Comparison of ENCODE assay signal across 10 cellular contexts in the genomic region with DNA sequence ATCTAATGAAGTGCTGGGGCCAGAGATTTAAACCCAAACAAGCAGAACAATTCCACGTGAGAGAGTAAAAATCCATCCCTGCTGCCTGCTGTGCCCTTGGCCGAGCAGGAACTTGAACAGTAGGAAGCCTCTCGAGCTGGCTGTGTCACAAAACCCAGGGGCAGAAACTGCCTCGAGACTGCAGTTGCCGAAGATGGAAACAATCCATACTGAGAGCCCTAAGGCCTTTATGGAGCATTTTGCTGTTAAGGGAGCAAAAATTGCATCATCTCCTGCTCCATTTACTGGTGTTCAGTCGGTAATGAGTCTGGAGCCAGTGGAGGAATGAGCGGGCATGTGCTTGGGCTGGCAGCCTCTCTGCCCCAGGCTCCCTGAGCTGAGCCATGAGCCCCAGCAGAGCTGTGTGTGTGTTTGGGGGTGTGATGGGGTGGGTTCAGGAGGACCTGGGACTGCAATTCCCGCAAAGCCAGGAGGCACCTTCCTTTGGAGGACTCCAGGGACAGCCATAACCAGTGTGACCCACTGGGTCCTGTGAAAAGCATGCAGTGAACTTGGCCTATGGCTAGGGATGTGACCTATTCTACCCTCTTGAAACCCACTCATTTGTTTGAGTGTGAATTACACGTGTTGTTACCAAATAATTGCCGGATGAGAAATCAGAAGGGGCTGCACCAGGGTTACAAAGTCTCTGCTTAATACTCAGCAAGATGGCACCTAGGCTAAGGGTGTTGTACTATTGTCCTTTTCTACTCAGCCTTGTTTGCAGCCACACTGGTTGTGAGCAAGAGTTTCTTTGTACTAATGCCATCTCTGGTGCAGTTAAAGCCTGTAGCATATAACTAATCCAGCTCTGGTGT. TPM values are rescaled to one million over a fixed set of nuclear protein-coding genes. Genes with fewer than 3 reads are reported as not detected.
DNase-seq lines count a peak whose midpoint lies in the region; ATAC-seq, FAIRE-seq and TF ChIP-seq lines count a peak whose summit lies in the region.
"Had no signal": no experiment of that assay in that cellular context is flagged by ENCODE, and none has a peak within 500 bp of the region (broad histone marks: within the 10 kb centered on the region; RNA-seq: fewer than 3 reads in every experiment).

No MANE protein-coding gene starts in this region.

- H3K36me3 ChIP-seq in pancreas: no peaks in the 10 kb centered on the region

- TF ChIP-seq RAD21 in Ishikawa (IDR thresholded peaks at IDR 0.05; ENCODE audit: low read depth): no peak

- H3K36me3 Mint-ChIP-seq in CD4-positive, alpha-beta T cell (ENCODE audit: low read depth): no peaks in the 10 kb centered on the region
- H3K36me3 Mint-ChIP-seq in WTC11: no peaks in the 10 kb centered on the region; the same call in 1 of the 2 replicates
- H3K36me3 Mint-ChIP-seq in immature natural killer cell: no peaks in the 10 kb centered on the region

- peak overlapping the region; percentile 26 for H3K4me3 Mint-ChIP-seq in CD4-positive, alpha-beta T cell
- no peak overlapping the region for H3K4me3 Mint-ChIP-seq in WTC11
- peak overlapping the region in 4 of 5 donors; percentile 62 to 73 (median 66) for H3K4me3 Mint-ChIP-seq in immature natural killer cell

- intact Hi-C loops in CD4-positive, alpha-beta T cell (cut with DNase I, micrococcal nuclease): loop anchor here (1.0 to 5.0 kb wide), 10 partner anchors 12 to 344 kb away; a partner anchor contains a TSS
- intact Hi-C loops in pancreas (cut with DNase I): no loop called here

- H3K4me3 ChIP-seq in pancreas: no peak overlapping the region
- H3K4me3 ChIP-seq: dorsolateral prefrontal cortex had no signal

- H3K9me3 ChIP-seq in CD4-positive, alpha-beta T cell (ENCODE audit: control insufficient read depth, low read length): no peaks in the 10 kb centered on the region
- no peaks in the 10 kb centered on the region for H3K9me3 ChIP-seq in pancreas

- CTCF ChIA-PET in CD4-positive, alpha-beta T cell (lab: Charles Lee): interaction anchor here (1.0 to 4.5 kb wide), 6 partner anchors 12 to 145 kb away, joined by 3 to 23 read pairs (median 6); a partner anchor contains a TSS
- CTCF ChIA-PET in WTC11 (lab: Charles Lee): interaction anchor here (0.9 to 2.6 kb wide), 5 partner anchors 8 to 256 kb away, joined by 3 to 10 read pairs (median 4); no protein-coding TSS in a partner anchor

- TF ChIP-seq EP300 in Ishikawa (IDR thresholded peaks at IDR 0.05; ENCODE audit: borderline replicate concordance): peak; percentile 34; the same call in 1 of the 2 replicates

- H3K9me3 Mint-ChIP-seq in CD4-positive, alpha-beta T cell: no peaks in the 10 kb centered on the region
- H3K9me3 Mint-ChIP-seq in WTC11 (0 out of 2 replicates have a peak, but pooled peaks cover 5% of the 10 kb centered on the region), immature natural killer cell (no peaks in the 10 kb centered on the region)

- no peak for TF ChIP-seq CTCF in CD4-positive, alpha-beta T cell (IDR thresholded peaks at IDR 0.05)
- no peak for TF ChIP-seq CTCF in WTC11 (IDR thresholded peaks at IDR 0.05)
- no peak for TF ChIP-seq CTCF in pancreas (IDR thresholded peaks at IDR 0.05)

- POLR2A ChIA-PET in CD4-positive, alpha-beta T cell (lab: Charles Lee): interaction anchor here (0.6 to 3.1 kb wide), 22 partner anchors 9 to 1148 kb away, joined by 3 to 30 read pairs (median 10); a partner anchor contains a TSS
- POLR2A ChIA-PET in WTC11 (lab: Charles Lee): no interaction called here

- no peak for DNase-seq in CD4-positive, alpha-beta T cell
- DNase-seq in WTC11 (ENCODE audit: low spot score): peak; percentile 30
- DNase-seq in immature natural killer cell: no peak
- no peak for DNase-seq in pancreas
- DNase-seq in NOMO-1 (lab: John Stamatoyannopoulos, UW; ENCODE audit: unreplicated experiment in 2 of 2): no peak
- no peak for DNase-seq in NCI-H1930 (lab: John Stamatoyannopoulos, UW)
- DNase-seq: DMS153 had no signal

- peak overlapping the region; percentile 98 for H3K27ac Mint-ChIP-seq in CD4-positive, alpha-beta T cell
- peak overlapping the region; percentile 39; the same call in 1 of the 2 replicates for H3K27ac Mint-ChIP-seq in WTC11
- H3K27ac Mint-ChIP-seq in immature natural killer cell: peak overlapping the region in 5 of 6 donors; percentile 47 to 93 (median 79)

- no peaks in the 10 kb centered on the region for H3K27me3 Mint-ChIP-seq in CD4-positive, alpha-beta T cell
- H3K27me3 Mint-ChIP-seq in WTC11 (ENCODE audit: low read depth) (no peaks in the 10 kb centered on the region; the same call in 1 of the 2 replicates), immature natural killer cell (ENCODE audit: low read depth in 3 of 3) (peaks cover 15 to 60% (median 23%) of the 10 kb centered on the region in 3 donors)

- H3K27me3 ChIP-seq in CD4-positive, alpha-beta T cell (ENCODE audit: control insufficient read depth, insufficient read depth, low read length): no peaks in the 10 kb centered on the region
- H3K27me3 ChIP-seq in pancreas: no peaks in the 10 kb centered on the region
- H3K27me3 ChIP-seq: dorsolateral prefrontal cortex had no signal

- no peak for FAIRE-seq in pancreas (lab: Jason Lieb, UNC)

- peaks cover 81% of the 10 kb centered on the region for H3K4me1 Mint-ChIP-seq in CD4-positive, alpha-beta T cell (ENCODE audit: low read depth)
- peaks cover 35% of the 10 kb centered on the region for H3K4me1 Mint-ChIP-seq in WTC11
- peaks cover 30 to 32% of the 10 kb centered on the region in 2 donors for H3K4me1 Mint-ChIP-seq in immature natural killer cell

- no peaks in the 10 kb centered on the region for H3K4me1 ChIP-seq in pancreas

- WGBS in pancreas, 2 donors: 83 to 87% methylated on average over 10 of the region's 10 CpGs

- peak; percentile 17 for ATAC-seq in CD4-positive, alpha-beta T cell (ENCODE audit: poor library complexity)
- ATAC-seq in WTC11 (peak; percentile 74), pancreas (no peak), HG02852 (IDR thresholded peaks at IDR 0.05; ENCODE audit: unreplicated experiment) (no peak)

- H3K27ac ChIP-seq in CD4-positive, alpha-beta T cell (ENCODE audit: low read depth, low read length): peak overlapping the region; percentile 80
- H3K27ac ChIP-seq in pancreas: no peak overlapping the region

TF ChIP-seq in Ishikawa, 13 proteins besides CTCF, POLR2A, EP300 and RAD21 (continues in another document):
- TF ChIP-seq FOXM1 (IDR thresholded peaks at IDR 0.05; ENCODE audit: borderline replicate concordance, low read depth): no peak
- TF ChIP-seq, protein P1, sequence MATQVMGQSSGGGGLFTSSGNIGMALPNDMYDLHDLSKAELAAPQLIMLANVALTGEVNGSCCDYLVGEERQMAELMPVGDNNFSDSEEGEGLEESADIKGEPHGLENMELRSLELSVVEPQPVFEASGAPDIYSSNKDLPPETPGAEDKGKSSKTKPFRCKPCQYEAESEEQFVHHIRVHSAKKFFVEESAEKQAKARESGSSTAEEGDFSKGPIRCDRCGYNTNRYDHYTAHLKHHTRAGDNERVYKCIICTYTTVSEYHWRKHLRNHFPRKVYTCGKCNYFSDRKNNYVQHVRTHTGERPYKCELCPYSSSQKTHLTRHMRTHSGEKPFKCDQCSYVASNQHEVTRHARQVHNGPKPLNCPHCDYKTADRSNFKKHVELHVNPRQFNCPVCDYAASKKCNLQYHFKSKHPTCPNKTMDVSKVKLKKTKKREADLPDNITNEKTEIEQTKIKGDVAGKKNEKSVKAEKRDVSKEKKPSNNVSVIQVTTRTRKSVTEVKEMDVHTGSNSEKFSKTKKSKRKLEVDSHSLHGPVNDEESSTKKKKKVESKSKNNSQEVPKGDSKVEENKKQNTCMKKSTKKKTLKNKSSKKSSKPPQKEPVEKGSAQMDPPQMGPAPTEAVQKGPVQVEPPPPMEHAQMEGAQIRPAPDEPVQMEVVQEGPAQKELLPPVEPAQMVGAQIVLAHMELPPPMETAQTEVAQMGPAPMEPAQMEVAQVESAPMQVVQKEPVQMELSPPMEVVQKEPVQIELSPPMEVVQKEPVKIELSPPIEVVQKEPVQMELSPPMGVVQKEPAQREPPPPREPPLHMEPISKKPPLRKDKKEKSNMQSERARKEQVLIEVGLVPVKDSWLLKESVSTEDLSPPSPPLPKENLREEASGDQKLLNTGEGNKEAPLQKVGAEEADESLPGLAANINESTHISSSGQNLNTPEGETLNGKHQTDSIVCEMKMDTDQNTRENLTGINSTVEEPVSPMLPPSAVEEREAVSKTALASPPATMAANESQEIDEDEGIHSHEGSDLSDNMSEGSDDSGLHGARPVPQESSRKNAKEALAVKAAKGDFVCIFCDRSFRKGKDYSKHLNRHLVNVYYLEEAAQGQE (IDR thresholded peaks at IDR 0.05; ENCODE audit: low read depth): no peak

TF ChIP-seq in WTC11, 78 proteins besides CTCF, POLR2A, EP300 and RAD21 (continues in another document):
- TF ChIP-seq JUN (CRISPR knock-in tag; IDR thresholded peaks at IDR 0.05): no peak
- TF ChIP-seq ZNF232 (CRISPR knock-in tag; IDR thresholded peaks at IDR 0.05): no peak
- TF ChIP-seq ZNF423 (CRISPR knock-in tag; IDR thresholded peaks at IDR 0.05): peak; percentile 32; the same call in 1 of the 2 replicates
- no peak for TF ChIP-seq SP1 (CRISPR knock-in tag; conservative IDR thresholded peaks at IDR 0.05)
- TF ChIP-seq, protein P2, sequence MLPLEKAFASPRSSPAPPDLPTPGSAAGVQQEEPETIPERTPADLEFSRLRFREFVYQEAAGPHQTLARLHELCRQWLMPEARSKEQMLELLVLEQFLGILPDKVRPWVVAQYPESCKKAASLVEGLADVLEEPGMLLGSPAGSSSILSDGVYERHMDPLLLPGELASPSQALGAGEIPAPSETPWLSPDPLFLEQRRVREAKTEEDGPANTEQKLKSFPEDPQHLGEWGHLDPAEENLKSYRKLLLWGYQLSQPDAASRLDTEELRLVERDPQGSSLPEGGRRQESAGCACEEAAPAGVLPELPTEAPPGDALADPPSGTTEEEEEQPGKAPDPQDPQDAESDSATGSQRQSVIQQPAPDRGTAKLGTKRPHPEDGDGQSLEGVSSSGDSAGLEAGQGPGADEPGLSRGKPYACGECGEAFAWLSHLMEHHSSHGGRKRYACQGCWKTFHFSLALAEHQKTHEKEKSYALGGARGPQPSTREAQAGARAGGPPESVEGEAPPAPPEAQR (CRISPR knock-in tag; IDR thresholded peaks at IDR 0.05): no peak
- no peak for TF ChIP-seq CREB1 (CRISPR knock-in tag; IDR thresholded peaks at IDR 0.05)
- no peak for TF ChIP-seq GRHL2 (CRISPR knock-in tag; IDR thresholded peaks at IDR 0.05; ENCODE audit: insufficient replicate concordance, severe bottlenecking)
- no peak for TF ChIP-seq RORB (CRISPR knock-in tag; IDR thresholded peaks at IDR 0.05)

RNA-seq across cellular contexts. Expression of a gene that starts 58.4 kb away (rescaled TPM):
- total RNA-seq in CD4-positive, alpha-beta T cell: 10 to 100 TPM; 10.3 to 12.2 TPM
- total RNA-seq in WTC11 (2021) (18.3 to 19.1 TPM (median 18.9 TPM) in 3 replicates), pancreas (1 to 10 TPM in 5 of 6 donors, under 1 TPM in 1; 0.86 to 3.3 (median 1.9) TPM)
- polyA plus RNA-seq in immature natural killer cell (1 to 10 TPM; 1.2 to 3.4 (median 2.1) TPM), pancreas (1 to 10 TPM; 1.6 to 3.7 TPM)

Comparison
In these comparisons a context has a peak if more than half of its experiments do, and no peak if none do; other contexts are left out.
1. ATAC-seq: peak in CD4-positive, alpha-beta T cell (single experiment) and WTC11 (single experiment); none in pancreas (0 of 4) and HG02852 (single experiment).
2. H3K27ac Mint-ChIP-seq: peak in every context shown above with its lines; median percentile 98 in CD4-positive, alpha-beta T cell; 79 in immature natural killer cell; 39 in WTC11.
3. intact Hi-C loops: an anchor here in CD4-positive, alpha-beta T cell (1.0 to 5.0 kb wide); none called in pancreas.